Comparison of ENCODE assay signal across 10 cellular contexts in the genomic region with DNA sequence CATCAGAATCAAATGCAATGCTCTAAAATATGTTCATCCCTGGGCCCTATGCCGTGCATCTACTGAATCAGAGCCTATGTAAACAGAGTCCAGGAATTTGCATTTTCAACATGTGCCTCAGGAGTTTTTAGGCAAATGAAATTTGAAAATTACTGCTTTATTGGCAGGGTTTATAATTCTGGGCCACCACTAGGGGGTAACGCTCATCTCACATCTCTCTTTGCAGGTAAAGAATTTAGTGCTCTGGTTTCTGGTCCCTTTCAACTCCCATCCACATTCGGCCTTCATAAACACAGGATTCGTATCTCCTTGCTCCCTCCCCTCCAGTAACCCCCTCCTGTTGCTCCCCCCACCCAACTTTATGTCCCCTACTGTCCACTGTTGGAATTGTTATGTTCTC. TPM values are rescaled to one million over a fixed set of nuclear protein-coding genes. Genes with fewer than 3 reads are reported as not detected.
DNase-seq lines count a peak whose midpoint lies in the region; ATAC-seq and TF ChIP-seq lines count a peak whose summit lies in the region.
"Had no signal": no experiment of that assay in that cellular context is flagged by ENCODE, and none has a peak within 500 bp of the region (broad histone marks: within the 10 kb centered on the region; RNA-seq: fewer than 3 reads in every experiment).

No MANE protein-coding gene starts in this region.

- no peak overlapping the region for H3K27ac Mint-ChIP-seq in WTC11
- no peak overlapping the region for H3K27ac Mint-ChIP-seq in activated T-helper 1 cell treated with anti-CD3 and anti-CD28 coated beads, Interleukin-12 subunit alpha, Interleukin-12 subunit beta, Interleukin-2, Interleukin-4 antibody, amounts not matched to agents 30 ng/mL and 10 ng/mL and 1 ng/mL, durations not matched to agents 14 hours and 24 hours and 36 hours
- H3K27ac Mint-ChIP-seq: activated B cell treated with CpG ODN at 0.5 μM for 24 hours; activated naive CD8-positive, alpha-beta T cell treated with anti-CD3 and anti-CD28 coated beads, Interleukin-2, amount 10 ng/mL, durations not matched to agents 7 days and 5 days had no signal

- H3K36me3 ChIP-seq in liver (ENCODE audit: control insufficient read depth in 4 of 4, insufficient read depth in 3 of 4, low read depth in 1 of 4, low read length in 3 of 4) = no peaks in the 10 kb centered on the region

- no peaks in the 10 kb centered on the region for H3K9me3 ChIP-seq in liver (ENCODE audit: control insufficient read depth in 4 of 4, low read length in 3 of 4)

- H3K27ac ChIP-seq in liver (ENCODE audit: low read depth in 1 of 2, low read length in 2 of 2) = no peak overlapping the region

- no peaks in the 10 kb centered on the region for H3K9me3 Mint-ChIP-seq in WTC11
- H3K9me3 Mint-ChIP-seq in activated T-helper 1 cell treated with anti-CD3 and anti-CD28 coated beads, Interleukin-12 subunit alpha, Interleukin-12 subunit beta, Interleukin-2, Interleukin-4 antibody, amounts not matched to agents 30 ng/mL and 10 ng/mL and 1 ng/mL, durations not matched to agents 14 hours and 24 hours and 36 hours = no peaks in the 10 kb centered on the region
- H3K9me3 Mint-ChIP-seq: activated B cell treated with CpG ODN at 0.5 μM for 24 hours; activated naive CD8-positive, alpha-beta T cell treated with anti-CD3 and anti-CD28 coated beads, Interleukin-2, amount 10 ng/mL, durations not matched to agents 7 days and 5 days had no signal

- H3K4me3 Mint-ChIP-seq in WTC11 = no peak overlapping the region
- H3K4me3 Mint-ChIP-seq in activated T-helper 1 cell treated with anti-CD3 and anti-CD28 coated beads, Interleukin-12 subunit alpha, Interleukin-12 subunit beta, Interleukin-2, Interleukin-4 antibody, amounts not matched to agents 30 ng/mL and 10 ng/mL and 1 ng/mL, durations not matched to agents 14 hours and 24 hours and 36 hours = no peak overlapping the region
- H3K4me3 Mint-ChIP-seq: activated B cell treated with CpG ODN at 0.5 μM for 24 hours; activated naive CD8-positive, alpha-beta T cell treated with anti-CD3 and anti-CD28 coated beads, Interleukin-2, amount 10 ng/mL, durations not matched to agents 7 days and 5 days had no signal

- TF ChIP-seq CTCF in WTC11 (IDR thresholded peaks at IDR 0.05) (peak; percentile 49), liver (IDR thresholded peaks at IDR 0.05; ENCODE audit: low read depth, low read length, missing input control) (peak; percentile 20)

- intact Hi-C loops in activated T-helper 1 cell treated with anti-CD3 and anti-CD28 coated beads, Interleukin-12 subunit alpha, Interleukin-12 subunit beta, Interleukin-2, Interleukin-4 antibody, amounts not matched to agents 30 ng/mL and 10 ng/mL and 1 ng/mL, durations not matched to agents 14 hours and 24 hours and 36 hours (cut with micrococcal nuclease) = no loop called here

- 63% methylated on average over 4 of the region's 4 CpGs for WGBS in liver

- ATAC-seq in HG03159 (IDR thresholded peaks at IDR 0.05; ENCODE audit: unreplicated experiment) (peak; percentile 60), WTC11 (peak; percentile 58), HG03469 (IDR thresholded peaks at IDR 0.05; ENCODE audit: unreplicated experiment) (no peak)

- peaks cover 13% of the 10 kb centered on the region for H3K4me1 Mint-ChIP-seq in WTC11
- H3K4me1 Mint-ChIP-seq in activated T-helper 1 cell treated with anti-CD3 and anti-CD28 coated beads, Interleukin-12 subunit alpha, Interleukin-12 subunit beta, Interleukin-2, Interleukin-4 antibody, amounts not matched to agents 30 ng/mL and 10 ng/mL and 1 ng/mL, durations not matched to agents 14 hours and 24 hours and 36 hours (ENCODE audit: low read depth) = no peaks in the 10 kb centered on the region
- H3K4me1 Mint-ChIP-seq: activated naive CD8-positive, alpha-beta T cell treated with anti-CD3 and anti-CD28 coated beads, Interleukin-2, amount 10 ng/mL, durations not matched to agents 7 days and 5 days had no signal

- H3K36me3 Mint-ChIP-seq in WTC11 = no peaks in the 10 kb centered on the region
- no peaks in the 10 kb centered on the region for H3K36me3 Mint-ChIP-seq in activated T-helper 1 cell treated with anti-CD3 and anti-CD28 coated beads, Interleukin-12 subunit alpha, Interleukin-12 subunit beta, Interleukin-2, Interleukin-4 antibody, amounts not matched to agents 30 ng/mL and 10 ng/mL and 1 ng/mL, durations not matched to agents 14 hours and 24 hours and 36 hours (ENCODE audit: low read depth)
- H3K36me3 Mint-ChIP-seq: activated naive CD8-positive, alpha-beta T cell treated with anti-CD3 and anti-CD28 coated beads, Interleukin-2, amount 10 ng/mL, durations not matched to agents 7 days and 5 days had no signal

- POLR2A ChIA-PET in WTC11 (lab: Charles Lee) = interaction anchor here (0.6 kb wide), 1 partner anchor 46 kb away, joined by 4 read pairs; no protein-coding TSS in a partner anchor

- no peak overlapping the region for H3K4me3 ChIP-seq in liver (ENCODE audit: low read depth in 1 of 3, low read length in 3 of 3)

- CTCF ChIA-PET in WTC11 (lab: Charles Lee) = interaction anchor here (0.6 to 0.9 kb wide), 6 partner anchors 9 to 364 kb away, joined by 3 to 6 read pairs (median 4); no protein-coding TSS in a partner anchor

- 0 out of 2 replicates have a peak, but pooled peaks cover 3% of the 10 kb centered on the region for H3K27me3 Mint-ChIP-seq in WTC11 (ENCODE audit: low read depth)
- H3K27me3 Mint-ChIP-seq in activated T-helper 1 cell treated with anti-CD3 and anti-CD28 coated beads, Interleukin-12 subunit alpha, Interleukin-12 subunit beta, Interleukin-2, Interleukin-4 antibody, amounts not matched to agents 30 ng/mL and 10 ng/mL and 1 ng/mL, durations not matched to agents 14 hours and 24 hours and 36 hours (ENCODE audit: insufficient read depth) = peaks cover 15% of the 10 kb centered on the region
- H3K27me3 Mint-ChIP-seq: activated B cell treated with CpG ODN at 0.5 μM for 24 hours had no signal

- H3K27me3 ChIP-seq in liver (ENCODE audit: control insufficient read depth in 4 of 4, insufficient read depth in 4 of 4, low read length in 3 of 4) = no peaks in the 10 kb centered on the region

- H3K9ac ChIP-seq in liver (ENCODE audit: low read depth in 1 of 2, low read length in 2 of 2) = no peak overlapping the region

- DNase-seq in ELR (ENCODE audit: low read depth) = peak; percentile 33
- no peak for DNase-seq in WTC11 (ENCODE audit: low spot score)
- DNase-seq in medulla oblongata (ENCODE audit: extremely low spot score) = no peak
- no peak for DNase-seq in activated T-helper 1 cell treated with anti-CD3 and anti-CD28 coated beads, Interleukin-12 subunit alpha, Interleukin-12 subunit beta, Interleukin-2, Interleukin-4 antibody, amounts not matched to agents 30 ng/mL and 10 ng/mL and 1 ng/mL, durations not matched to agents 14 hours and 24 hours and 36 hours (ENCODE audit: low spot score)
- no peak for DNase-seq in NCI-H2171 (lab: John Stamatoyannopoulos, UW)
- DNase-seq: activated B cell treated with CpG ODN at 0.5 μM for 24 hours; activated naive CD8-positive, alpha-beta T cell treated with anti-CD3 and anti-CD28 coated beads, Interleukin-2, amount 10 ng/mL, durations not matched to agents 7 days and 5 days had no signal

- H3K4me1 ChIP-seq in liver (ENCODE audit: control insufficient read depth in 4 of 4, insufficient read depth in 4 of 4, low read length in 3 of 4) = no peaks in the 10 kb centered on the region

- peak; percentile 26 to 49 for TF ChIP-seq RAD21 in liver (IDR thresholded peaks at IDR 0.05)

TF ChIP-seq in WTC11, 78 proteins besides CTCF, POLR2A, EP300 and RAD21 (continues in another document):
- TF ChIP-seq, protein P1, sequence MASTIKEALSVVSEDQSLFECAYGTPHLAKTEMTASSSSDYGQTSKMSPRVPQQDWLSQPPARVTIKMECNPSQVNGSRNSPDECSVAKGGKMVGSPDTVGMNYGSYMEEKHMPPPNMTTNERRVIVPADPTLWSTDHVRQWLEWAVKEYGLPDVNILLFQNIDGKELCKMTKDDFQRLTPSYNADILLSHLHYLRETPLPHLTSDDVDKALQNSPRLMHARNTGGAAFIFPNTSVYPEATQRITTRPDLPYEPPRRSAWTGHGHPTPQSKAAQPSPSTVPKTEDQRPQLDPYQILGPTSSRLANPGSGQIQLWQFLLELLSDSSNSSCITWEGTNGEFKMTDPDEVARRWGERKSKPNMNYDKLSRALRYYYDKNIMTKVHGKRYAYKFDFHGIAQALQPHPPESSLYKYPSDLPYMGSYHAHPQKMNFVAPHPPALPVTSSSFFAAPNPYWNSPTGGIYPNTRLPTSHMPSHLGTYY (CRISPR knock-in tag; IDR thresholded peaks at IDR 0.05) = no peak
- no peak for TF ChIP-seq MXD4 (CRISPR knock-in tag; IDR thresholded peaks at IDR 0.05; ENCODE audit: borderline replicate concordance)

TF ChIP-seq in liver, 16 proteins besides CTCF, POLR2A, EP300 and RAD21 (continues in another document):
- no peak for TF ChIP-seq HNF4G (IDR thresholded peaks at IDR 0.05)
- TF ChIP-seq GABPA (IDR thresholded peaks at IDR 0.05 in 1 of 2, conservative IDR thresholded peaks at IDR 0.05 in 1 of 2) = no peak
- no peak for TF ChIP-seq NR2F2 (IDR thresholded peaks at IDR 0.05)
- TF ChIP-seq, protein P2, sequence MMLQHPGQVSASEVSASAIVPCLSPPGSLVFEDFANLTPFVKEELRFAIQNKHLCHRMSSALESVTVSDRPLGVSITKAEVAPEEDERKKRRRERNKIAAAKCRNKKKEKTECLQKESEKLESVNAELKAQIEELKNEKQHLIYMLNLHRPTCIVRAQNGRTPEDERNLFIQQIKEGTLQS (IDR thresholded peaks at IDR 0.05) = no peak
- no peak for TF ChIP-seq SP1 (IDR thresholded peaks at IDR 0.05)

RNA-seq across cellular contexts. Expression of a gene that starts 49.3 kb away (rescaled TPM):
- 1.6 to 1.9 TPM (median 1.8 TPM) in 3 replicates for total RNA-seq in WTC11 (2021)
- under 1 TPM; 0.14 to 0.59 TPM for total RNA-seq in liver
- under 1 TPM; 0.13 to 0.14 TPM for polyA plus RNA-seq in liver
- not detected in 2 replicates for total RNA-seq in activated T-helper 1 cell treated with anti-CD3 and anti-CD28 coated beads, Interleukin-12 subunit alpha, Interleukin-12 subunit beta, Interleukin-2, Interleukin-4 antibody, amounts not matched to agents 30 ng/mL and 10 ng/mL and 1 ng/mL, durations not matched to agents 14 hours and 24 hours and 36 hours
- total RNA-seq: activated naive CD8-positive, alpha-beta T cell treated with anti-CD3 and anti-CD28 coated beads, Interleukin-2, amount 10 ng/mL, durations not matched to agents 7 days and 5 days had no signal
